ENCODE assay signal across 1 cellular context in the genomic region with DNA sequence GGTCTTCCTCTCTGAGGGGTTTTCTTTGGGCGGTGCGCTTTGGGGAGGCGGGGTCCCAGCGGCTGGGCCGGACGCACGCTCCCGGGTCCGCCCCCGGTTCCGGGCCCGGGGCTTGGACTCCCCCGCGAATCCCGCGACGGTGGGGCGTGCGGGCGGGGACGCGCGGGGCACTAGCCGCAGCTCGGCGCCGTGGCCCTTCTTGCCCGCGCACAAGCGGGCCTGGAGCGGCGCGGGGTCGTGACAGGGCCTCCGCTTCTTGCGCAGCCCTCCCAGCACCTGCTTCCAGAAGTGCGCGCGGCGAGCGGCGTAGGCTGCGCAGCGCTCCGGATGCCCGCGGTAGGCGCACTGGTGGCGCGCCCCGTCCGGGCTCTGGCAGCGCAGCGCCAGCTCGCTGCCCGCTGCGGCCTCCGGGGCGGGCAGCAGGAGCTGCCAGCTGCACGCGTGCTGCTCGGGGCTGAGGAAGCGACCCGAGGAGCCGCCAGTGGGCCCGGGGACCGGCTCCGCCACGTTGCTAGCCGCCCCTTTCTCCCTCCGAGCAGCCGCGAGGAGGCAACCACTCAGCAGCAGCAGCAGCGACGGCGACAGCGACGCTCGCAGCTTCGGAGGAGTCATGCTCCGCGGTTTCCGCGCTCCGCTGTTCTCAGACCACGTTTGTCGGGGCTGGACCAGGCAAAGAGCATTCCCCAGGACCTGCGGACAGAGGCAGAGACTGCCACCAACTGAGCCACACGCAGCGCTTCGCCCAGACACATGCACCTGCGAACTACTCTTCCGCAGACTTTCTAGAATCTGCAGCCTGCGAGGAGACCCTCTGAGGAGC.
A peak's percentile ranks its signal among the peaks of the same experiment; 100 is the strongest.
TF ChIP-seq lines count a peak whose summit lies in the region.

No MANE protein-coding gene starts in this region.

TF ChIP-seq in HepG2, 621 proteins besides CTCF, POLR2A, EP300 and RAD21 (continued from another document and continues in another):
- TF ChIP-seq, protein P1, sequence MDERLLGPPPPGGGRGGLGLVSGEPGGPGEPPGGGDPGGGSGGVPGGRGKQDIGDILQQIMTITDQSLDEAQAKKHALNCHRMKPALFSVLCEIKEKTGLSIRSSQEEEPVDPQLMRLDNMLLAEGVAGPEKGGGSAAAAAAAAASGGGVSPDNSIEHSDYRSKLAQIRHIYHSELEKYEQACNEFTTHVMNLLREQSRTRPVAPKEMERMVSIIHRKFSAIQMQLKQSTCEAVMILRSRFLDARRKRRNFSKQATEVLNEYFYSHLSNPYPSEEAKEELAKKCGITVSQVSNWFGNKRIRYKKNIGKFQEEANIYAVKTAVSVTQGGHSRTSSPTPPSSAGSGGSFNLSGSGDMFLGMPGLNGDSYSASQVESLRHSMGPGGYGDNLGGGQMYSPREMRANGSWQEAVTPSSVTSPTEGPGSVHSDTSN (CRISPR knock-in tag; IDR thresholded peaks at IDR 0.05), result no peak
- peak; percentile 87; the same call in 1 of the 2 replicates for TF ChIP-seq ZMAT3 (CRISPR knock-in tag; conservative IDR thresholded peaks at IDR 0.05)
- TF ChIP-seq MZF1 (CRISPR knock-in tag; IDR thresholded peaks at IDR 0.05; ENCODE audit: borderline replicate concordance), result 0 out of 2 replicates have a peak, but pooled peaks have one; percentile 11
- peak; percentile 12; the same call in 1 of the 2 replicates for TF ChIP-seq HOXD1 (CRISPR knock-in tag; IDR thresholded peaks at IDR 0.05)
- TF ChIP-seq KDM5A (IDR thresholded peaks at IDR 0.05; ENCODE audit: borderline replicate concordance, low read length), result peak; percentile 69
- TF ChIP-seq ZNF670 (CRISPR knock-in tag; IDR thresholded peaks at IDR 0.05; ENCODE audit: borderline replicate concordance), result no peak
- no peak for TF ChIP-seq GTF2F1 (IDR thresholded peaks at IDR 0.05; ENCODE audit: low read length)
- TF ChIP-seq, protein P2, sequence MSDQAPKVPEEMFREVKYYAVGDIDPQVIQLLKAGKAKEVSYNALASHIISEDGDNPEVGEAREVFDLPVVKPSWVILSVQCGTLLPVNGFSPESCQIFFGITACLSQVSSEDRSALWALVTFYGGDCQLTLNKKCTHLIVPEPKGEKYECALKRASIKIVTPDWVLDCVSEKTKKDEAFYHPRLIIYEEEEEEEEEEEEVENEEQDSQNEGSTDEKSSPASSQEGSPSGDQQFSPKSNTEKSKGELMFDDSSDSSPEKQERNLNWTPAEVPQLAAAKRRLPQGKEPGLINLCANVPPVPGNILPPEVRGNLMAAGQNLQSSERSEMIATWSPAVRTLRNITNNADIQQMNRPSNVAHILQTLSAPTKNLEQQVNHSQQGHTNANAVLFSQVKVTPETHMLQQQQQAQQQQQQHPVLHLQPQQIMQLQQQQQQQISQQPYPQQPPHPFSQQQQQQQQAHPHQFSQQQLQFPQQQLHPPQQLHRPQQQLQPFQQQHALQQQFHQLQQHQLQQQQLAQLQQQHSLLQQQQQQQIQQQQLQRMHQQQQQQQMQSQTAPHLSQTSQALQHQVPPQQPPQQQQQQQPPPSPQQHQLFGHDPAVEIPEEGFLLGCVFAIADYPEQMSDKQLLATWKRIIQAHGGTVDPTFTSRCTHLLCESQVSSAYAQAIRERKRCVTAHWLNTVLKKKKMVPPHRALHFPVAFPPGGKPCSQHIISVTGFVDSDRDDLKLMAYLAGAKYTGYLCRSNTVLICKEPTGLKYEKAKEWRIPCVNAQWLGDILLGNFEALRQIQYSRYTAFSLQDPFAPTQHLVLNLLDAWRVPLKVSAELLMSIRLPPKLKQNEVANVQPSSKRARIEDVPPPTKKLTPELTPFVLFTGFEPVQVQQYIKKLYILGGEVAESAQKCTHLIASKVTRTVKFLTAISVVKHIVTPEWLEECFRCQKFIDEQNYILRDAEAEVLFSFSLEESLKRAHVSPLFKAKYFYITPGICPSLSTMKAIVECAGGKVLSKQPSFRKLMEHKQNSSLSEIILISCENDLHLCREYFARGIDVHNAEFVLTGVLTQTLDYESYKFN (CRISPR knock-in tag; conservative IDR thresholded peaks at IDR 0.05), result peak; percentile 31; the same call in 1 of the 2 replicates
- TF ChIP-seq, protein P3, sequence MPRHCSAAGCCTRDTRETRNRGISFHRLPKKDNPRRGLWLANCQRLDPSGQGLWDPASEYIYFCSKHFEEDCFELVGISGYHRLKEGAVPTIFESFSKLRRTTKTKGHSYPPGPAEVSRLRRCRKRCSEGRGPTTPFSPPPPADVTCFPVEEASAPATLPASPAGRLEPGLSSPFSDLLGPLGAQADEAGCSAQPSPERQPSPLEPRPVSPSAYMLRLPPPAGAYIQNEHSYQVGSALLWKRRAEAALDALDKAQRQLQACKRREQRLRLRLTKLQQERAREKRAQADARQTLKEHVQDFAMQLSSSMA (CRISPR knock-in tag; IDR thresholded peaks at IDR 0.05), result peak; percentile 82
- TF ChIP-seq, protein P4, sequence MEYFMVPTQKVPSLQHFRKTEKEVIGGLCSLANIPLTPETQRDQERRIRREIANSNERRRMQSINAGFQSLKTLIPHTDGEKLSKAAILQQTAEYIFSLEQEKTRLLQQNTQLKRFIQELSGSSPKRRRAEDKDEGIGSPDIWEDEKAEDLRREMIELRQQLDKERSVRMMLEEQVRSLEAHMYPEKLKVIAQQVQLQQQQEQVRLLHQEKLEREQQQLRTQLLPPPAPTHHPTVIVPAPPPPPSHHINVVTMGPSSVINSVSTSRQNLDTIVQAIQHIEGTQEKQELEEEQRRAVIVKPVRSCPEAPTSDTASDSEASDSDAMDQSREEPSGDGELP (IDR thresholded peaks at IDR 0.05; ENCODE audit: borderline replicate concordance, low read depth), result 0 out of 2 replicates have a peak, but pooled peaks have one; percentile 5
- peak; percentile 68 for TF ChIP-seq FOXO1 (CRISPR knock-in tag; IDR thresholded peaks at IDR 0.05)
- TF ChIP-seq, protein P5, sequence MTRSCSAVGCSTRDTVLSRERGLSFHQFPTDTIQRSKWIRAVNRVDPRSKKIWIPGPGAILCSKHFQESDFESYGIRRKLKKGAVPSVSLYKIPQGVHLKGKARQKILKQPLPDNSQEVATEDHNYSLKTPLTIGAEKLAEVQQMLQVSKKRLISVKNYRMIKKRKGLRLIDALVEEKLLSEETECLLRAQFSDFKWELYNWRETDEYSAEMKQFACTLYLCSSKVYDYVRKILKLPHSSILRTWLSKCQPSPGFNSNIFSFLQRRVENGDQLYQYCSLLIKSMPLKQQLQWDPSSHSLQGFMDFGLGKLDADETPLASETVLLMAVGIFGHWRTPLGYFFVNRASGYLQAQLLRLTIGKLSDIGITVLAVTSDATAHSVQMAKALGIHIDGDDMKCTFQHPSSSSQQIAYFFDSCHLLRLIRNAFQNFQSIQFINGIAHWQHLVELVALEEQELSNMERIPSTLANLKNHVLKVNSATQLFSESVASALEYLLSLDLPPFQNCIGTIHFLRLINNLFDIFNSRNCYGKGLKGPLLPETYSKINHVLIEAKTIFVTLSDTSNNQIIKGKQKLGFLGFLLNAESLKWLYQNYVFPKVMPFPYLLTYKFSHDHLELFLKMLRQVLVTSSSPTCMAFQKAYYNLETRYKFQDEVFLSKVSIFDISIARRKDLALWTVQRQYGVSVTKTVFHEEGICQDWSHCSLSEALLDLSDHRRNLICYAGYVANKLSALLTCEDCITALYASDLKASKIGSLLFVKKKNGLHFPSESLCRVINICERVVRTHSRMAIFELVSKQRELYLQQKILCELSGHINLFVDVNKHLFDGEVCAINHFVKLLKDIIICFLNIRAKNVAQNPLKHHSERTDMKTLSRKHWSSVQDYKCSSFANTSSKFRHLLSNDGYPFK (CRISPR knock-in tag; IDR thresholded peaks at IDR 0.05; ENCODE audit: borderline replicate concordance), result peak; percentile 74; the same call in 1 of the 2 replicates
- no peak for TF ChIP-seq HNF4G (IDR thresholded peaks at IDR 0.05; ENCODE audit: borderline replicate concordance, low read depth, low read length)
- no peak for TF ChIP-seq HNF4G (CRISPR knock-in tag; IDR thresholded peaks at IDR 0.05; ENCODE audit: borderline replicate concordance, low read depth)
- no peak for TF ChIP-seq MIXL1 (CRISPR knock-in tag; IDR thresholded peaks at IDR 0.05)
- no peak; the same call in 1 of the 2 replicates for TF ChIP-seq ZNF234 (CRISPR knock-in tag; conservative IDR thresholded peaks at IDR 0.05)
- TF ChIP-seq, protein P6, sequence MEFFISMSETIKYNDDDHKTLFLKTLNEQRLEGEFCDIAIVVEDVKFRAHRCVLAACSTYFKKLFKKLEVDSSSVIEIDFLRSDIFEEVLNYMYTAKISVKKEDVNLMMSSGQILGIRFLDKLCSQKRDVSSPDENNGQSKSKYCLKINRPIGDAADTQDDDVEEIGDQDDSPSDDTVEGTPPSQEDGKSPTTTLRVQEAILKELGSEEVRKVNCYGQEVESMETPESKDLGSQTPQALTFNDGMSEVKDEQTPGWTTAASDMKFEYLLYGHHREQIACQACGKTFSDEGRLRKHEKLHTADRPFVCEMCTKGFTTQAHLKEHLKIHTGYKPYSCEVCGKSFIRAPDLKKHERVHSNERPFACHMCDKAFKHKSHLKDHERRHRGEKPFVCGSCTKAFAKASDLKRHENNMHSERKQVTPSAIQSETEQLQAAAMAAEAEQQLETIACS (CRISPR knock-in tag; IDR thresholded peaks at IDR 0.05), result no peak; the same call in none of the 2 replicates
- no peak for TF ChIP-seq CBX2 (IDR thresholded peaks at IDR 0.05; ENCODE audit: low read depth, low read length)
- TF ChIP-seq CBX2 (CRISPR knock-in tag; IDR thresholded peaks at IDR 0.05; ENCODE audit: low read depth), result 0 out of 2 replicates have a peak, but pooled peaks have one; percentile 19
- TF ChIP-seq TGIF2 (CRISPR knock-in tag; IDR thresholded peaks at IDR 0.05), result no peak
- TF ChIP-seq YY1 (IDR thresholded peaks at IDR 0.05; ENCODE audit: insufficient read depth, insufficient replicate concordance, low read depth, low read length), result peak; percentile 78
- TF ChIP-seq, protein P7, sequence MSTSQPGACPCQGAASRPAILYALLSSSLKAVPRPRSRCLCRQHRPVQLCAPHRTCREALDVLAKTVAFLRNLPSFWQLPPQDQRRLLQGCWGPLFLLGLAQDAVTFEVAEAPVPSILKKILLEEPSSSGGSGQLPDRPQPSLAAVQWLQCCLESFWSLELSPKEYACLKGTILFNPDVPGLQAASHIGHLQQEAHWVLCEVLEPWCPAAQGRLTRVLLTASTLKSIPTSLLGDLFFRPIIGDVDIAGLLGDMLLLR (CRISPR knock-in tag; IDR thresholded peaks at IDR 0.05), result peak; percentile 71
- peak; percentile 79 for TF ChIP-seq ETV6 (CRISPR knock-in tag; conservative IDR thresholded peaks at IDR 0.05)
- peak; percentile 22; the same call in 1 of the 2 replicates for TF ChIP-seq HNF4A (CRISPR knock-in tag; IDR thresholded peaks at IDR 0.05)
- peak; percentile 85 for TF ChIP-seq ZNF563 (CRISPR knock-in tag; IDR thresholded peaks at IDR 0.05)
- TF ChIP-seq TEAD3 (CRISPR knock-in tag; optimal IDR thresholded peaks at IDR 0.05; ENCODE audit: borderline replicate concordance), result peak; percentile 69
- TF ChIP-seq SIX4 (CRISPR knock-in tag; IDR thresholded peaks at IDR 0.05), result 0 out of 2 replicates have a peak, but pooled peaks have one; percentile 33
- peak; percentile 46; the same call in 1 of the 2 replicates for TF ChIP-seq ZNF431 (CRISPR knock-in tag; IDR thresholded peaks at IDR 0.05; ENCODE audit: borderline replicate concordance, low read depth)
- peak; percentile 83 for TF ChIP-seq BORCS8-MEF2B (CRISPR knock-in tag; IDR thresholded peaks at IDR 0.05)
- peak; percentile 62 for TF ChIP-seq STAG1 (CRISPR knock-in tag; IDR thresholded peaks at IDR 0.05)
- no peak for TF ChIP-seq EEA1 (CRISPR knock-in tag; IDR thresholded peaks at IDR 0.05; ENCODE audit: borderline replicate concordance)
- 0 out of 2 replicates have a peak, but pooled peaks have one; percentile 30 for TF ChIP-seq KLF15 (CRISPR knock-in tag; IDR thresholded peaks at IDR 0.05; ENCODE audit: borderline replicate concordance)
- TF ChIP-seq ZNF652 (CRISPR knock-in tag; IDR thresholded peaks at IDR 0.05; ENCODE audit: borderline replicate concordance, low read depth), result no peak
- TF ChIP-seq FOXA3 (CRISPR knock-in tag; IDR thresholded peaks at IDR 0.05), result peak; percentile 66
- TF ChIP-seq, protein P8, sequence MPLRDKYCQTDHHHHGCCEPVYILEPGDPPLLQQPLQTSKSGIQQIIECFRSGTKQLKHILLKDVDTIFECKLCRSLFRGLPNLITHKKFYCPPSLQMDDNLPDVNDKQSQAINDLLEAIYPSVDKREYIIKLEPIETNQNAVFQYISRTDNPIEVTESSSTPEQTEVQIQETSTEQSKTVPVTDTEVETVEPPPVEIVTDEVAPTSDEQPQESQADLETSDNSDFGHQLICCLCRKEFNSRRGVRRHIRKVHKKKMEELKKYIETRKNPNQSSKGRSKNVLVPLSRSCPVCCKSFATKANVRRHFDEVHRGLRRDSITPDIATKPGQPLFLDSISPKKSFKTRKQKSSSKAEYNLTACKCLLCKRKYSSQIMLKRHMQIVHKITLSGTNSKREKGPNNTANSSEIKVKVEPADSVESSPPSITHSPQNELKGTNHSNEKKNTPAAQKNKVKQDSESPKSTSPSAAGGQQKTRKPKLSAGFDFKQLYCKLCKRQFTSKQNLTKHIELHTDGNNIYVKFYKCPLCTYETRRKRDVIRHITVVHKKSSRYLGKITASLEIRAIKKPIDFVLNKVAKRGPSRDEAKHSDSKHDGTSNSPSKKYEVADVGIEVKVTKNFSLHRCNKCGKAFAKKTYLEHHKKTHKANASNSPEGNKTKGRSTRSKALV (CRISPR knock-in tag; IDR thresholded peaks at IDR 0.05), result peak; percentile 88; the same call in 1 of the 2 replicates
